In the genomic region with DNA sequence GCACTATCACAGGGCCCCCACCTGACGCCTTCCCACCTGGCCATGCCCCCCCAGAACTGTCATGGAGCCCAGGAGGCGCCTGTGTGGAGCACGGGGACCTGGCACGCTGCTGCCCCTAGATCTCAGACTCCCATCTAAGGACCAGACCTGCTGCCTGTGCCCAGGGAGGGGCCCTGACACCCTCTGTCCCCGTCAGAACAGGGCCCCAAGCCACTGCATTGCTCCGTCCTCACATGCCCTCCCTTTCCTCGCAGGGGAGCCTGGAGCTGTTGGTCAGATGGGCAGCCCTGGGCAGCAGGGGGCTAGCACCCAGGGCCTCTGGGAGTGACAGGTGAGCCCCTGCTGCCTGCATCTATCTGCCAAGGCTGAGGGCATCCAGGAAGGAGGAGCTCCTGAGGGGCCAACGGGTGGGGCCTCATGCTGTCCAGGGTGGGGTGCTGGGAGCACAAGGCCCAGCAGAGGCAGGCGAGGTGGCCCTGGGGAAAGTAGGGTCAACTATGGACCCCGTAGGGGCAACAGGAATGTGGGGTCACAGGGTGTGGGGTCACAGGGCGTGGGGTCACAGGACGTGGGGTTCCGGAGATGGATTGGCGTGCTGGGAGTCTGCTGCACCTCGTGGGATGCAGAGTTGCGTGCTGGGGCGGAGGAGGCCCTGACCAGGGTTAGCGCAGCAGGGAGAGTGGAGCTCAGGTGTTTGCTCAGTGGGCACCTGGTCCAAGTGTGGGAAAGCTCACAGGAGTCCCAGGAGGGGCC, we compare ENCODE assay signal across 26 cellular contexts. TPM values are rescaled to one million over a fixed set of nuclear protein-coding genes. Genes with fewer than 3 reads are reported as not detected.
DNase-seq lines count a peak whose midpoint lies in the region; ATAC-seq and TF ChIP-seq lines count a peak whose summit lies in the region.
"Had no signal": no experiment of that assay in that cellular context is flagged by ENCODE, and none has a peak within 500 bp of the region (broad histone marks: within the 10 kb centered on the region; RNA-seq: fewer than 3 reads in every experiment).

No MANE protein-coding gene starts in this region.

- peaks cover 11% of the 10 kb centered on the region for H3K27me3 Mint-ChIP-seq in nephron progenitor cell (ENCODE audit: low read depth, poor library complexity)

- peaks cover 27% of the 10 kb centered on the region for H3K4me1 Mint-ChIP-seq in nephron progenitor cell
- no peaks in the 10 kb centered on the region for H3K4me1 Mint-ChIP-seq in stimulated activated effector memory CD8-positive, alpha-beta T cell treated with anti-CD3 and anti-CD28 coated beads, Interleukin-12 subunit alpha, Interleukin-12 subunit beta, amount 100 ng/mL, for 72 hours
- H3K4me1 Mint-ChIP-seq: GM23338 had no signal

- H3K4me3 Mint-ChIP-seq in nephron progenitor cell, result no peak overlapping the region
- H3K4me3 Mint-ChIP-seq in stimulated activated effector memory CD8-positive, alpha-beta T cell treated with anti-CD3 and anti-CD28 coated beads, Interleukin-12 subunit alpha, Interleukin-12 subunit beta, amount 100 ng/mL, for 72 hours, result no peak overlapping the region
- H3K4me3 Mint-ChIP-seq: CD4-positive, alpha-beta T cell; GM23338; H9; HFFc6 had no signal

- intact Hi-C loops in Right ventricle myocardium superior (cut with DNase I), result no loop called here
- intact Hi-C loops in left cardiac atrium (cut with DNase I), result no loop called here
- intact Hi-C loops in cardiac septum (cut with DNase I), result no loop called here

- ATAC-seq in Right ventricle myocardium superior (ENCODE audit: poor library complexity) (no peak), left cardiac atrium (no peak), GM21528 (IDR thresholded peaks at IDR 0.05; ENCODE audit: low FRiP score, unreplicated experiment) (no peak), HG02798 (IDR thresholded peaks at IDR 0.05; ENCODE audit: poor library complexity, unreplicated experiment) (no peak)
- ATAC-seq in stimulated activated effector memory CD8-positive, alpha-beta T cell treated with anti-CD3 and anti-CD28 coated beads, Interleukin-12 subunit alpha, Interleukin-12 subunit beta, amount 100 ng/mL, for 72 hours, result peak; percentile 2

- peaks cover 6% of the 10 kb centered on the region for H3K36me3 Mint-ChIP-seq in nephron progenitor cell (ENCODE audit: low read depth)
- H3K36me3 Mint-ChIP-seq in stimulated activated effector memory CD8-positive, alpha-beta T cell treated with anti-CD3 and anti-CD28 coated beads, Interleukin-12 subunit alpha, Interleukin-12 subunit beta, amount 100 ng/mL, for 72 hours, result no peaks in the 10 kb centered on the region

- TF ChIP-seq CTCF in nephron progenitor cell (IDR thresholded peaks at IDR 0.05), result no peak

- peak overlapping the region; percentile 90 for H3K27ac Mint-ChIP-seq in nephron progenitor cell
- H3K27ac Mint-ChIP-seq in stimulated activated effector memory CD8-positive, alpha-beta T cell treated with anti-CD3 and anti-CD28 coated beads, Interleukin-12 subunit alpha, Interleukin-12 subunit beta, amount 100 ng/mL, for 72 hours, result no peak overlapping the region
- H3K27ac Mint-ChIP-seq: CD4-positive, alpha-beta T cell; GM23338; H9; HFFc6 had no signal

- peaks cover 20% of the 10 kb centered on the region for H3K9me3 Mint-ChIP-seq in nephron progenitor cell
- peaks cover 7% of the 10 kb centered on the region for H3K9me3 Mint-ChIP-seq in stimulated activated effector memory CD8-positive, alpha-beta T cell treated with anti-CD3 and anti-CD28 coated beads, Interleukin-12 subunit alpha, Interleukin-12 subunit beta, amount 100 ng/mL, for 72 hours

- DNase-seq in Right ventricle myocardium superior, result peak; percentile 30
- no peak for DNase-seq in left cardiac atrium
- DNase-seq in cardiac septum (ENCODE audit: low spot score), result peak; percentile 73
- no peak for DNase-seq in nephron progenitor cell
- DNase-seq in stimulated activated effector memory CD8-positive, alpha-beta T cell treated with anti-CD3 and anti-CD28 coated beads, Interleukin-12 subunit alpha, Interleukin-12 subunit beta, amount 100 ng/mL, for 72 hours (ENCODE audit: low spot score in 2 of 2), result no peak
- DNase-seq: AML-193; CD4-positive, alpha-beta T cell; COR-L47; DMS53; H9; HFFc6; IMR-90; KG1; MG63; NCI-H1105 treated with DMSO at 0.1 percent for 48 hours; NCI-H146; NCI-H2029; NCI-H446; NCI-H524 treated with DMSO at 0.1 percent for 48 hours; NCI-H774; SJCRH30 had no signal

RNA-seq across cellular contexts. Expression of a gene that starts 31.6 kb away (rescaled TPM):
- 1.5 TPM for total RNA-seq in Right ventricle myocardium superior
- total RNA-seq in left cardiac atrium, result under 1 TPM; 0.06 to 0.31 TPM
- total RNA-seq in cardiac septum, result 0.16 TPM
- total RNA-seq: CD4-positive, alpha-beta T cell; Daoy; HFFc6; IMR-90 had no signal

RNA-seq across cellular contexts. Expression of a gene that starts 36.5 kb away (rescaled TPM):
- total RNA-seq in Right ventricle myocardium superior (not detected), left cardiac atrium (not detected), cardiac septum (0.22 TPM)
- total RNA-seq: G401, IMR-90, SJCRH30 had no signal

RNA-seq across cellular contexts. Expression of a gene that starts 56.9 kb away (rescaled TPM):
- total RNA-seq in Right ventricle myocardium superior (25.3 TPM), left cardiac atrium (10 to 100 TPM; 32.1 to 50.3 TPM), cardiac septum (49.5 TPM)

Comparison
In these comparisons a context has a peak if more than half of its experiments do, and no peak if none do; other contexts are left out.
1. DNase-seq: peak in Right ventricle myocardium superior (single experiment) and cardiac septum (single experiment); none in left cardiac atrium (single experiment), nephron progenitor cell (single experiment) and stimulated activated effector memory CD8-positive, alpha-beta T cell treated with anti-CD3 and anti-CD28 coated beads, Interleukin-12 subunit alpha, Interleukin-12 subunit beta, amount 100 ng/mL, for 72 hours (0 of 2).